ENCODE assay signal across 23 cellular contexts in genomic region chr3:141266186-141266585, GRCh38. TPM values are rescaled to one million over a fixed set of nuclear protein-coding genes. Genes with fewer than 3 reads are reported as not detected.
A peak's percentile ranks its signal among the peaks of the same experiment; 100 is the strongest.
DNase-seq lines count a peak whose midpoint lies in the region; ATAC-seq lines count a peak whose summit lies in the region.
"Had no signal": no experiment of that assay in that cellular context is flagged by ENCODE, and none has a peak within 500 bp of the region (broad histone marks: within the 10 kb centered on the region; RNA-seq: fewer than 3 reads in every experiment).

No MANE protein-coding gene starts in this region.

- H3K18ac ChIP-seq in mesenchymal stem cell (ENCODE audit: low read depth in 1 of 2, low read length in 2 of 2): no peak overlapping the region

- H4K8ac ChIP-seq in mesenchymal stem cell (ENCODE audit: low read length): no peak overlapping the region

- H3K14ac ChIP-seq in mesenchymal stem cell (ENCODE audit: low read length in 2 of 2): no peak overlapping the region

- H3K4me3 Mint-ChIP-seq in T-helper 2 cell treated with Interferon-gamma antibody and Interleukin-4, amounts not matched to agents 5 μg/mL and 100 μg/mL, for 36 hours: peak overlapping the region; percentile 85
- H3K4me3 Mint-ChIP-seq in CD8-positive, alpha-beta memory T cell: peak overlapping the region; percentile 88 to 98 (median 90)
- H3K4me3 Mint-ChIP-seq in naive thymus-derived CD8-positive, alpha-beta T cell: peak overlapping the region; percentile 81 to 96 (median 92)
- H3K4me3 Mint-ChIP-seq: brain had no signal

- H2AK5ac ChIP-seq in mesenchymal stem cell (ENCODE audit: low read length, severe bottlenecking): no peak overlapping the region

- H3K4me1 Mint-ChIP-seq in T-helper 2 cell treated with Interferon-gamma antibody and Interleukin-4, amounts not matched to agents 5 μg/mL and 100 μg/mL, for 36 hours (ENCODE audit: low read depth): peaks cover 63% of the 10 kb centered on the region
- H3K4me1 Mint-ChIP-seq in CD8-positive, alpha-beta memory T cell: peaks cover 30 to 48% (median 40%) of the 10 kb centered on the region in 3 donors
- H3K4me1 Mint-ChIP-seq in naive thymus-derived CD8-positive, alpha-beta T cell: peaks cover 34 to 73% (median 56%) of the 10 kb centered on the region in 4 donors

- no peaks in the 10 kb centered on the region for H3K27me3 Mint-ChIP-seq in T-helper 2 cell treated with Interferon-gamma antibody and Interleukin-4, amounts not matched to agents 5 μg/mL and 100 μg/mL, for 36 hours (ENCODE audit: low read depth)
- peaks cover 0 to 1% of the 10 kb centered on the region in 2 donors for H3K27me3 Mint-ChIP-seq in CD8-positive, alpha-beta memory T cell
- no peaks in the 10 kb centered on the region for H3K27me3 Mint-ChIP-seq in naive thymus-derived CD8-positive, alpha-beta T cell
- H3K27me3 Mint-ChIP-seq: activated B cell treated with CpG ODN at 0.5 μM for 24 hours, brain had no signal

- CTCF ChIA-PET in CD8-positive, alpha-beta memory T cell (lab: Charles Lee): interaction anchor here (1.0 to 5.7 kb wide), 8 partner anchors 10 to 186 kb away, joined by 3 to 64 read pairs (median 6); partner anchors contain the start of gene PXYLP1

- no peak overlapping the region for H3K4me2 ChIP-seq in mesenchymal stem cell (ENCODE audit: low read length, poor library complexity, severe bottlenecking)

- no peak overlapping the region for H4K91ac ChIP-seq in mesenchymal stem cell (ENCODE audit: low read length)

- H2AFZ ChIP-seq in mesenchymal stem cell (ENCODE audit: low read depth, low read length): no peak overlapping the region

- H2BK15ac ChIP-seq in mesenchymal stem cell (ENCODE audit: low read depth, poor library complexity, severe bottlenecking): no peak overlapping the region

- H3K9me3 Mint-ChIP-seq in T-helper 2 cell treated with Interferon-gamma antibody and Interleukin-4, amounts not matched to agents 5 μg/mL and 100 μg/mL, for 36 hours: no peaks in the 10 kb centered on the region
- H3K9me3 Mint-ChIP-seq in CD8-positive, alpha-beta memory T cell: no peaks in the 10 kb centered on the region
- H3K9me3 Mint-ChIP-seq in activated naive CD4-positive, alpha-beta T cell treated with anti-CD3 and anti-CD28 coated beads, Interleukin-2, amount 50 U/mL, for 72 hours: no peaks in the 10 kb centered on the region
- no peaks in the 10 kb centered on the region for H3K9me3 Mint-ChIP-seq in naive thymus-derived CD8-positive, alpha-beta T cell
- H3K9me3 Mint-ChIP-seq: activated B cell treated with CpG ODN at 0.5 μM for 24 hours, brain had no signal

- no peak for ATAC-seq in activated naive CD4-positive, alpha-beta T cell treated with anti-CD3 and anti-CD28 coated beads, Interleukin-2, amount 50 U/mL, for 72 hours
- ATAC-seq in naive thymus-derived CD8-positive, alpha-beta T cell: no peak
- ATAC-seq: HCT116, left lung had no signal

- no peak overlapping the region for H3K23ac ChIP-seq in mesenchymal stem cell (ENCODE audit: low read length in 2 of 2)

- no peaks in the 10 kb centered on the region for H3K9me3 ChIP-seq in CD8-positive, alpha-beta memory T cell (ENCODE audit: low read length)
- H3K9me3 ChIP-seq in mesenchymal stem cell (ENCODE audit: control insufficient read depth, low read length): no peaks in the 10 kb centered on the region
- H3K9me3 ChIP-seq: left lung, neutrophil, suprapubic skin, vagina had no signal

- 95% methylated on average over 9 of the region's 9 CpGs for WGBS in mesenchymal stem cell

- no peak overlapping the region for H3K4ac ChIP-seq in mesenchymal stem cell (ENCODE audit: low read depth in 1 of 2, low read length in 2 of 2)

- no peaks in the 10 kb centered on the region for H3K36me3 ChIP-seq in CD8-positive, alpha-beta memory T cell (ENCODE audit: insufficient read depth, low read length)
- peaks cover 6 to 9% of the 10 kb centered on the region in 2 experiments for H3K36me3 ChIP-seq in mesenchymal stem cell (ENCODE audit: control insufficient read depth in 1 of 2, insufficient read depth in 2 of 2, low read depth in 1 of 2, low read length in 2 of 2)
- H3K36me3 ChIP-seq: suprapubic skin, vagina had no signal

- no peak overlapping the region for H2BK120ac ChIP-seq in mesenchymal stem cell (ENCODE audit: low read depth, low read length)

- H3K36me3 Mint-ChIP-seq in T-helper 2 cell treated with Interferon-gamma antibody and Interleukin-4, amounts not matched to agents 5 μg/mL and 100 μg/mL, for 36 hours (ENCODE audit: low read depth): peaks cover 50% of the 10 kb centered on the region
- H3K36me3 Mint-ChIP-seq in CD8-positive, alpha-beta memory T cell: peaks cover 0 to 28% (median 14%) of the 10 kb centered on the region in 3 donors
- H3K36me3 Mint-ChIP-seq in activated naive CD4-positive, alpha-beta T cell treated with anti-CD3 and anti-CD28 coated beads, Interleukin-2, amount 50 U/mL, for 72 hours: peaks cover 0 to 7% of the 10 kb centered on the region in 2 donors
- peaks cover 0 to 28% (median 16%) of the 10 kb centered on the region in 3 donors for H3K36me3 Mint-ChIP-seq in naive thymus-derived CD8-positive, alpha-beta T cell

- no peak overlapping the region for H2BK12ac ChIP-seq in mesenchymal stem cell (ENCODE audit: low read length in 2 of 2)

- no peaks in the 10 kb centered on the region for H3K79me1 ChIP-seq in mesenchymal stem cell (replicated peaks; ENCODE audit: low read length, poor library complexity, severe bottlenecking)

- peak overlapping the region; percentile 34 for H3K27ac ChIP-seq in CD8-positive, alpha-beta memory T cell (ENCODE audit: low read depth, low read length)
- no peak overlapping the region for H3K27ac ChIP-seq in caudate nucleus (ENCODE audit: low read depth, low read length)
- no peak overlapping the region for H3K27ac ChIP-seq in mesenchymal stem cell (ENCODE audit: low read length, poor library complexity, severe bottlenecking)
- H3K27ac ChIP-seq: neutrophil, suprapubic skin, vagina had no signal

- POLR2A ChIA-PET in CD8-positive, alpha-beta memory T cell (lab: Charles Lee): interaction anchor here (0.6 to 3.7 kb wide), 7 partner anchors 9 to 414 kb away, joined by 3 to 87 read pairs (median 7); partner anchors contain the start of genes PXYLP1 and SLC25A36
- POLR2A ChIA-PET in naive thymus-derived CD8-positive, alpha-beta T cell (lab: Charles Lee): interaction anchor here (0.7 to 12.3 kb wide), 25 partner anchors 8 to 1745 kb away, joined by 3 to 425 read pairs (median 6); partner anchors contain the start of genes PXYLP1, RASA2 and SLC25A36

- no peak overlapping the region for H2BK5ac ChIP-seq in mesenchymal stem cell (ENCODE audit: low read depth, low read length, poor library complexity, severe bottlenecking)

- peak overlapping the region; percentile 71 for H3K4me3 ChIP-seq in CD8-positive, alpha-beta memory T cell (ENCODE audit: low read length)
- no peak overlapping the region for H3K4me3 ChIP-seq in mesenchymal stem cell (ENCODE audit: insufficient read depth in 1 of 2, low read depth in 1 of 2, low read length in 2 of 2)

- no peaks in the 10 kb centered on the region for H3K27me3 ChIP-seq in CD8-positive, alpha-beta memory T cell (ENCODE audit: insufficient read depth, low read length, poor library complexity, severe bottlenecking)
- H3K27me3 ChIP-seq in mesenchymal stem cell (ENCODE audit: control insufficient read depth in 1 of 2, insufficient read depth in 1 of 2, low read length in 2 of 2): no peaks in the 10 kb centered on the region
- H3K27me3 ChIP-seq: left lung, neutrophil, suprapubic skin, vagina had no signal

- H3K27ac Mint-ChIP-seq in T-helper 2 cell treated with Interferon-gamma antibody and Interleukin-4, amounts not matched to agents 5 μg/mL and 100 μg/mL, for 36 hours: peak overlapping the region; percentile 97
- H3K27ac Mint-ChIP-seq in CD8-positive, alpha-beta memory T cell: peak overlapping the region; percentile 93 to 98 (median 96)
- H3K27ac Mint-ChIP-seq in activated naive CD4-positive, alpha-beta T cell treated with anti-CD3 and anti-CD28 coated beads, Interleukin-2, amount 50 U/mL, for 72 hours: peak overlapping the region; percentile 88 to 97
- H3K27ac Mint-ChIP-seq in naive thymus-derived CD8-positive, alpha-beta T cell: peak overlapping the region; percentile 94 to 99 (median 98)

- H3K4me1 ChIP-seq in CD8-positive, alpha-beta memory T cell (ENCODE audit: insufficient read depth, low read length): peaks cover 30% of the 10 kb centered on the region
- peaks cover 2% of the 10 kb centered on the region for H3K4me1 ChIP-seq in mesenchymal stem cell (ENCODE audit: control insufficient read depth, insufficient read depth, low read depth, low read length)
- H3K4me1 ChIP-seq: left lung, suprapubic skin, vagina had no signal

- no peak overlapping the region for H3K9ac ChIP-seq in mesenchymal stem cell (ENCODE audit: low read length)

- no peak for DNase-seq in T-helper 2 cell treated with Interferon-gamma antibody and Interleukin-4, amounts not matched to agents 5 μg/mL and 100 μg/mL, for 36 hours (ENCODE audit: low spot score)
- DNase-seq in T-helper 2 cell (no peak), NCI-H1436 (lab: John Stamatoyannopoulos, UW) (no peak), caudate nucleus (lab: John Stamatoyannopoulos, UW) (no peak), mesenchymal stem cell (no peak)
- DNase-seq in CD8-positive, alpha-beta memory T cell: peak in 1 of 5 donors; percentile 21
- DNase-seq in activated naive CD4-positive, alpha-beta T cell treated with anti-CD3 and anti-CD28 coated beads, Interleukin-2, amount 50 U/mL, for 72 hours (ENCODE audit: low spot score in 2 of 2): no peak
- DNase-seq in naive thymus-derived CD8-positive, alpha-beta T cell: peak in 2 of 10 donors; percentile 11 to 20
- DNase-seq: 8988T; activated B cell treated with CpG ODN at 0.5 μM for 24 hours; cortex of kidney; Karpas-422; left lung; NCI-H1048; NCI-H2081 treated with DMSO at 0.1 percent for 48 hours; NCI-H510A; stimulated activated CD4-positive, alpha-beta T cell treated with anti-CD3 and anti-CD28 coated beads, Interleukin-12 subunit alpha, Interleukin-12 subunit beta, amount 100 ng/mL, for 4 hours; T1000 had no signal

RNA-seq across cellular contexts. Expression of gene PXYLP1, which starts 34.6 kb away (rescaled TPM):
- 1 to 10 TPM; 6.6 to 9.5 TPM for total RNA-seq in CD8-positive, alpha-beta memory T cell
- 7.6 TPM for polyA plus RNA-seq in CD8-positive, alpha-beta memory T cell
- 10 to 100 TPM in 1 of 2 donors, 1 to 10 TPM in 1; 9.7 to 17.5 TPM for total RNA-seq in activated naive CD4-positive, alpha-beta T cell treated with anti-CD3 and anti-CD28 coated beads, Interleukin-2, amount 50 U/mL, for 72 hours
- total RNA-seq in naive thymus-derived CD8-positive, alpha-beta T cell: 10 to 100 TPM; 34.4 to 36.9 TPM
- polyA plus RNA-seq in naive thymus-derived CD8-positive, alpha-beta T cell: 10 to 100 TPM in 2 of 3 donors, 1 to 10 TPM in 1; 9.9 to 18.3 (median 16.9) TPM
- polyA plus RNA-seq in mesenchymal stem cell (2013, experiment 1 of 2): 4.6 TPM
- 4.5 TPM for polyA plus RNA-seq in mesenchymal stem cell (2013, experiment 2 of 2)
